10 cellular contexts compared by ENCODE assay signal in genomic region chr7:134900430-134900876, GRCh38.
DNase-seq lines count a peak whose midpoint lies in the region; ATAC-seq and TF ChIP-seq lines count a peak whose summit lies in the region.
"Had no signal": no experiment of that assay in that cellular context is flagged by ENCODE, and none has a peak within 500 bp of the region (broad histone marks: within the 10 kb centered on the region; RNA-seq: fewer than 3 reads in every experiment).

No MANE protein-coding gene starts in this region.

- 60% methylated on average over 1 of the region's 5 CpGs; no CpG with 5 or more reads in 1 of the 2 experiments for WGBS in IMR-90 (ENCODE audit: extremely low coverage in 2 of 2, insufficient read length in 1 of 2), 2 experiments
- 85 to 89% methylated on average over 5 of the region's 5 CpGs for WGBS in sigmoid colon, 2 donors

- in situ Hi-C loops in IMR-90 (cut with MboI; ENCODE audit: low sequenced_read_pairs), result no loop called here

- peaks cover 84% of the 10 kb centered on the region for H4K20me1 ChIP-seq in IMR-90 (ENCODE audit: insufficient read depth, low read length)

- no peak for TF ChIP-seq CTCF in IMR-90 (conservative IDR thresholded peaks at IDR 0.05; ENCODE audit: low read depth, low read length)
- TF ChIP-seq CTCF in sigmoid colon (IDR thresholded peaks at IDR 0.05), result no peak

- no peak overlapping the region for H3K56ac ChIP-seq in IMR-90 (ENCODE audit: extremely low read depth, insufficient read depth, low read length)

- no peak overlapping the region for H2AK9ac ChIP-seq in IMR-90 (replicated peaks; ENCODE audit: low read depth, low read length, poor library complexity)

- no peaks in the 10 kb centered on the region for H3K27me3 ChIP-seq in IMR-90 (ENCODE audit: control insufficient read depth, insufficient read depth, low read length)
- no peaks in the 10 kb centered on the region for H3K27me3 ChIP-seq in sigmoid colon

- peaks cover 8 to 21% (median 16%) of the 10 kb centered on the region in 9 donors for H3K9me3 Mint-ChIP-seq in naive thymus-derived CD8-positive, alpha-beta T cell

- H2BK120ac ChIP-seq in IMR-90 (ENCODE audit: low read depth, low read length), result no peak overlapping the region

- H3K36me3 ChIP-seq in IMR-90 (ENCODE audit: control insufficient read depth, insufficient read depth, low read length) (peaks cover 22% of the 10 kb centered on the region), sigmoid colon (peaks cover 0 to 7% (median 2%) of the 10 kb centered on the region in 4 donors)

- intact Hi-C loops in IMR-90 (cut with micrococcal nuclease) (no loop called here), sigmoid colon (cut with DNase I) (loop anchor here (5.0 kb wide), 1 partner anchor 47 kb away; no protein-coding TSS in a partner anchor)

- TF ChIP-seq POLR2A in IMR-90 (IDR thresholded peaks at IDR 0.05; ENCODE audit: low read depth, low read length) (no peak), sigmoid colon (IDR thresholded peaks at IDR 0.05) (no peak)

- H4K5ac ChIP-seq in IMR-90 (ENCODE audit: low read depth, low read length), result no peak overlapping the region

- H2AFZ ChIP-seq in IMR-90 (replicated peaks; ENCODE audit: low read length, poor library complexity), result no peak overlapping the region

- no peak overlapping the region for H3K4me2 ChIP-seq in IMR-90 (ENCODE audit: low read depth, low read length)

- H3K18ac ChIP-seq in IMR-90 (ENCODE audit: low read depth, low read length), result no peak overlapping the region; the same call in 1 of the 2 replicates

- no peak overlapping the region for H3K27ac Mint-ChIP-seq in naive thymus-derived CD8-positive, alpha-beta T cell

- H2AK5ac ChIP-seq in IMR-90 (ENCODE audit: low read depth, low read length), result no peak overlapping the region

- H4K91ac ChIP-seq in IMR-90 (ENCODE audit: insufficient read depth, low read depth, low read length), result no peak overlapping the region

- TF ChIP-seq EP300 in sigmoid colon (IDR thresholded peaks at IDR 0.05), result no peak

- no peaks in the 10 kb centered on the region for H3K4me1 Mint-ChIP-seq in naive thymus-derived CD8-positive, alpha-beta T cell

- H3K4me3 ChIP-seq in IMR-90 (ENCODE audit: insufficient read depth, low read depth, low read length), result no peak overlapping the region
- no peak overlapping the region for H3K4me3 ChIP-seq in sigmoid colon

- peaks cover 25% of the 10 kb centered on the region for H3K4me1 ChIP-seq in IMR-90 (ENCODE audit: control insufficient read depth, insufficient read depth, low read length)
- H3K4me1 ChIP-seq in sigmoid colon, result peaks cover 0 to 80% (median 71%) of the 10 kb centered on the region in 4 donors

- H2BK15ac ChIP-seq in IMR-90 (ENCODE audit: low read depth, low read length), result no peak overlapping the region

- no peak overlapping the region for H3K4me3 Mint-ChIP-seq in naive thymus-derived CD8-positive, alpha-beta T cell

- no peak for TF ChIP-seq RAD21 in IMR-90 (IDR thresholded peaks at IDR 0.05; ENCODE audit: low read length)

- H3K27me3 Mint-ChIP-seq in naive thymus-derived CD8-positive, alpha-beta T cell, result peaks cover 0 to 2% (median 0%) of the 10 kb centered on the region in 5 donors

- H3K27ac ChIP-seq in IMR-90 (ENCODE audit: insufficient read depth, low read length), result no peak overlapping the region
- H3K27ac ChIP-seq in sigmoid colon, result peak overlapping the region; percentile 52 to 88 (median 74)
- H3K27ac ChIP-seq: VCaP had no signal

- CTCF ChIA-PET in IMR-90 (lab: Yijun Ruan, JAX), result interaction anchor here (0.5 kb wide), 1 partner anchor 110 kb away, joined by 3 read pairs; no protein-coding TSS in a partner anchor

- peaks cover 33 to 91% of the 10 kb centered on the region in 2 experiments for H3K79me1 ChIP-seq in IMR-90 (ENCODE audit: low read depth in 1 of 2, low read length in 2 of 2)

- no peak overlapping the region for H3K9ac ChIP-seq in IMR-90 (ENCODE audit: low read depth, low read length)

- H3K23ac ChIP-seq in IMR-90 (ENCODE audit: low read depth, low read length), result no peak overlapping the region

- H4K8ac ChIP-seq in IMR-90 (ENCODE audit: low read depth in 2 of 2, low read length in 2 of 2), result peak overlapping the region in 1 of 2 experiments; percentile 4; a peak in 1 of 4 replicates

- H3K9me3 ChIP-seq in IMR-90 (ENCODE audit: control insufficient read depth, insufficient read depth, low read length) (peaks cover 4% of the 10 kb centered on the region; the same call in 1 of the 2 replicates), sigmoid colon (no peaks in the 10 kb centered on the region)

- POLR2A ChIA-PET in IMR-90 (lab: Charles Lee; ENCODE audit: unreplicated experiment), result no interaction called here
- POLR2A ChIA-PET in naive thymus-derived CD8-positive, alpha-beta T cell (lab: Charles Lee), result no interaction called here

- peak; percentile 90 for ATAC-seq in GM18909 (IDR thresholded peaks at IDR 0.05; ENCODE audit: poor library complexity, unreplicated experiment)
- peak; percentile 81 for ATAC-seq in HG02588 (IDR thresholded peaks at IDR 0.05; ENCODE audit: unreplicated experiment)
- no peak for ATAC-seq in IMR-90 (ENCODE audit: low read depth)
- ATAC-seq in HG03457 (IDR thresholded peaks at IDR 0.05; ENCODE audit: unreplicated experiment), result no peak
- ATAC-seq in naive thymus-derived CD8-positive, alpha-beta T cell, result no peak

- no peak overlapping the region for H3K14ac ChIP-seq in IMR-90 (replicated peaks; ENCODE audit: low read depth, low read length)

- H2BK5ac ChIP-seq in IMR-90 (ENCODE audit: low read depth, low read length, poor library complexity, severe bottlenecking), result peak overlapping the region; percentile 20

- H3K4ac ChIP-seq in IMR-90 (ENCODE audit: low read depth, low read length), result no peak overlapping the region

- DNase-seq in IMR-90, result no peak
- DNase-seq in sigmoid colon, result no peak
- DNase-seq in activated gamma-delta T cell (lab: John Stamatoyannopoulos, UW), result no peak
- DNase-seq in middle frontal gyrus (ENCODE audit: extremely low spot score, low spot score), result no peak
- DNase-seq in naive thymus-derived CD8-positive, alpha-beta T cell, result no peak
- DNase-seq: NCI-H2227 treated with DMSO at 0.1 percent for 48 hours had no signal

- H3K36me3 Mint-ChIP-seq in naive thymus-derived CD8-positive, alpha-beta T cell, result peaks cover 0 to 13% (median 10%) of the 10 kb centered on the region in 3 donors

- dilution Hi-C loops in IMR-90 (cut with HindIII; ENCODE audit: low sequenced_read_pairs, unreplicated experiment), result no loop called here

- no TSS peak for BruUV-seq in IMR-90 (replicated peaks; lab: Mats Ljungman, UMichigan)

- H3K9me1 ChIP-seq in IMR-90 (ENCODE audit: insufficient read depth, low read length), result peaks cover 21% of the 10 kb centered on the region; the same call in 1 of the 2 replicates

- no peak overlapping the region for H2BK20ac ChIP-seq in IMR-90 (ENCODE audit: low read depth, low read length)

TF ChIP-seq in IMR-90, 13 proteins besides CTCF, POLR2A, EP300 and RAD21:
- TF ChIP-seq NFE2L2 (IDR thresholded peaks at IDR 0.05; ENCODE audit: low read depth, low read length) (no peak), BHLHE40 (IDR thresholded peaks at IDR 0.05; ENCODE audit: low read depth, low read length) (no peak), SMC3 (IDR thresholded peaks at IDR 0.05; ENCODE audit: low read depth, low read length) (no peak), MXI1 (IDR thresholded peaks at IDR 0.05; ENCODE audit: borderline replicate concordance, low read depth, low read length) (no peak), MAFK (IDR thresholded peaks at IDR 0.05; ENCODE audit: low read depth, low read length) (no peak), USF2 (IDR thresholded peaks at IDR 0.05; ENCODE audit: low read depth, low read length) (no peak), MAZ (IDR thresholded peaks at IDR 0.05; ENCODE audit: borderline replicate concordance, low read depth, low read length) (no peak), CEBPB (IDR thresholded peaks at IDR 0.05; ENCODE audit: low read depth, low read length) (no peak), RFX5 (IDR thresholded peaks at IDR 0.05; ENCODE audit: low read depth, low read length) (no peak), RCOR1 (IDR thresholded peaks at IDR 0.05; ENCODE audit: insufficient replicate concordance, low read length) (no peak), FOS (IDR thresholded peaks at IDR 0.05; ENCODE audit: low read depth, low read length) (no peak), ELK1 (IDR thresholded peaks at IDR 0.05; ENCODE audit: borderline replicate concordance, low read depth, low read length) (no peak), CHD1 (IDR thresholded peaks at IDR 0.05; ENCODE audit: low read depth, low read length) (no peak)

Comparison
In these comparisons a context has a peak if more than half of its experiments do, and no peak if none do; other contexts are left out.
1. ATAC-seq: peak in GM18909 (single experiment) and HG02588 (single experiment); none in IMR-90 (single experiment), HG03457 (single experiment) and naive thymus-derived CD8-positive, alpha-beta T cell (0 of 2).